ENCODE assay signal across 8 cellular contexts in the genomic region with DNA sequence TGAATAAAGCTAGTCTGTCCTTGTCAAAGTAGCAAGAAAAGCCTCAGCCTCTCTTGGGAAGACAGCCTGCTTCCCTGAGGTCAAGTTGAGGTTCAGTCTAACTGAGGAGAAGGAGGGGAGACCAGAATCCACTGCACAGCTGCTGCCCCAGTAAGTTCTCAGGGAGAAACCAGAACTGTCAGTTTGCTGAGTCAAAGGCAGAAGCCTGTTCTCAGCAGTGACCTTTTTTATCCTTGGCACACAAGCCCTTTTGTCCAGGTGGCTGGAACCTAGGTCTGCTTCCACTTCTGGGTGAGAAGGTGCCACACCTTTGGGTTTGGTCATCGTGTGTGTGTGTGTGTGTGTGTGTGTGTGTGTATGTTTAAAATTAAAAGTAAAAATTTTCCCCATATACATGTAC. TPM values are rescaled to one million over a fixed set of nuclear protein-coding genes. Genes with fewer than 3 reads are reported as not detected.
DNase-seq lines count a peak whose midpoint lies in the region; ATAC-seq and TF ChIP-seq lines count a peak whose summit lies in the region.

No MANE protein-coding gene starts in this region.

- no peak for ATAC-seq in activated CD4-positive, CD25-positive, alpha-beta regulatory T cell treated with anti-CD3 and anti-CD28 coated beads, Interleukin-2, amount 50 U/mL, for 24 hours

- no peaks in the 10 kb centered on the region for H3K9me3 Mint-ChIP-seq in activated naive CD4-positive, alpha-beta T cell treated with anti-CD3 and anti-CD28 coated beads, Interleukin-2, amount 10 ng/mL, durations not matched to agents 7 days and 5 days
- H3K9me3 Mint-ChIP-seq in type B pancreatic cell = no peaks in the 10 kb centered on the region

- CTCF ChIA-PET in activated naive CD4-positive, alpha-beta T cell treated with anti-CD3 and anti-CD28 coated beads, Interleukin-2, amount 10 ng/mL, durations not matched to agents 7 days and 5 days (lab: Charles Lee) = interaction anchor here (1.1 to 1.5 kb wide), 3 partner anchors 13 to 28 kb away, joined by 3 to 5 read pairs (median 4); no protein-coding TSS in a partner anchor

- H3K36me3 Mint-ChIP-seq in activated naive CD4-positive, alpha-beta T cell treated with anti-CD3 and anti-CD28 coated beads, Interleukin-2, amount 10 ng/mL, durations not matched to agents 7 days and 5 days = peaks cover 52% of the 10 kb centered on the region
- H3K36me3 Mint-ChIP-seq in type B pancreatic cell = peaks cover 8% of the 10 kb centered on the region

- TF ChIP-seq CTCF in type B pancreatic cell (conservative IDR thresholded peaks at IDR 0.05) = no peak

- H3K27ac Mint-ChIP-seq in activated naive CD4-positive, alpha-beta T cell treated with anti-CD3 and anti-CD28 coated beads, Interleukin-2, amount 10 ng/mL, durations not matched to agents 7 days and 5 days = peak overlapping the region; percentile 95
- peak overlapping the region; percentile 55 for H3K27ac Mint-ChIP-seq in type B pancreatic cell

- no peaks in the 10 kb centered on the region for H3K27me3 Mint-ChIP-seq in activated naive CD4-positive, alpha-beta T cell treated with anti-CD3 and anti-CD28 coated beads, Interleukin-2, amount 10 ng/mL, durations not matched to agents 7 days and 5 days
- H3K27me3 Mint-ChIP-seq in type B pancreatic cell = no peaks in the 10 kb centered on the region

- peaks cover 91% of the 10 kb centered on the region for H3K4me1 Mint-ChIP-seq in activated naive CD4-positive, alpha-beta T cell treated with anti-CD3 and anti-CD28 coated beads, Interleukin-2, amount 10 ng/mL, durations not matched to agents 7 days and 5 days
- H3K4me1 Mint-ChIP-seq in type B pancreatic cell (ENCODE audit: unreplicated experiment) = peaks cover 45% of the 10 kb centered on the region

- H3K4me3 Mint-ChIP-seq in activated naive CD4-positive, alpha-beta T cell treated with anti-CD3 and anti-CD28 coated beads, Interleukin-2, amount 10 ng/mL, durations not matched to agents 7 days and 5 days = peak overlapping the region; percentile 24
- H3K4me3 Mint-ChIP-seq in type B pancreatic cell = no peak overlapping the region

- DNase-seq in activated naive CD4-positive, alpha-beta T cell treated with anti-CD3 and anti-CD28 coated beads, Interleukin-2, amount 10 ng/mL, durations not matched to agents 7 days and 5 days = no peak
- DNase-seq in activated naive CD4-positive, alpha-beta T cell (lab: John Stamatoyannopoulos, UW) = no peak
- peak; percentile 77 for DNase-seq in LHCN-M2 (ENCODE audit: low read depth)
- peak; percentile 11 for DNase-seq in ecto neural progenitor cell (ENCODE audit: low spot score)
- DNase-seq in type B pancreatic cell (ENCODE audit: extremely low spot score, unreplicated experiment) = no peak
- DNase-seq in DMS79 (lab: John Stamatoyannopoulos, UW) = no peak
- DNase-seq in SW 1271 (lab: John Stamatoyannopoulos, UW) = no peak

RNA-seq across cellular contexts. Expression of gene INPP4A, which starts 15.1 kb away (rescaled TPM):
- total RNA-seq in LHCN-M2 (2014; rRNA removed) (11.8 and 13.9 TPM in 2 replicates), type B pancreatic cell (ENCODE audit: low replicate concordance) (29.5 and 37.6 TPM in 2 replicates)
- 5.7 TPM for polyA plus RNA-seq in LHCN-M2 (2012)

Comparison
In these comparisons a context has a peak if more than half of its experiments do, and no peak if none do; other contexts are left out.
1. DNase-seq: peak in LHCN-M2 (single experiment) and ecto neural progenitor cell (single experiment); none in activated naive CD4-positive, alpha-beta T cell treated with anti-CD3 and anti-CD28 coated beads, Interleukin-2, amount 10 ng/mL, durations not matched to agents 7 days and 5 days (single experiment), activated naive CD4-positive, alpha-beta T cell (0 of 4), type B pancreatic cell (single experiment), DMS79 (single experiment) and SW 1271 (0 of 2).